ENCODE assay signal across 26 cellular contexts in genomic region chr3:100244264-100244663, GRCh38.
"Had no signal": no experiment of that assay in that cellular context is flagged by ENCODE, and none has a peak within 500 bp of the region (broad histone marks: within the 10 kb centered on the region; RNA-seq: fewer than 3 reads in every experiment).

No MANE protein-coding gene starts in this region.

- H3K36me3 ChIP-seq: neural progenitor cell, ovary, right lobe of liver, sigmoid colon, suprapubic skin, tibial artery, upper lobe of left lung, vagina had no signal

- H3K4me3 ChIP-seq: neural progenitor cell, ovary, psoas muscle, right lobe of liver, sigmoid colon, suprapubic skin, testis, tibial artery, upper lobe of left lung, vagina had no signal

- H3K4me1 ChIP-seq: neural progenitor cell, parathyroid adenoma, psoas muscle, right lobe of liver, sigmoid colon, suprapubic skin, testis, upper lobe of left lung, vagina had no signal

- H3K79me2 ChIP-seq: parathyroid adenoma had no signal

- H3K4me2 ChIP-seq: neural progenitor cell had no signal

- H3K27ac ChIP-seq: neural progenitor cell, ovary, parathyroid adenoma, psoas muscle, right lobe of liver, sigmoid colon, suprapubic skin, testis, tibial artery, upper lobe of left lung, vagina had no signal

- H3K9ac ChIP-seq: neural progenitor cell, parathyroid adenoma had no signal

- H3K27me3 ChIP-seq: neural progenitor cell, ovary, right lobe of liver, sigmoid colon, suprapubic skin, testis, tibial artery, upper lobe of left lung, vagina had no signal

- DNase-seq: natural killer cell; occipital lobe; ovary; posterior cingulate gyrus; psoas muscle; right cardiac atrium; right lobe of liver; sigmoid colon; small intestine; stimulated activated CD4-positive, alpha-beta T cell treated with anti-CD3 and anti-CD28 coated beads, Interleukin-15, amount 100 ng/mL, for 24 hours; stimulated activated CD4-positive, alpha-beta T cell treated with anti-CD3 and anti-CD28 coated beads, Interleukin-2, amount 100 ng/mL, for 24 hours; stimulated activated CD4-positive, alpha-beta T cell treated with anti-CD3 and anti-CD28 coated beads, Interleukin-4, amount 100 ng/mL, for 1 hour; stimulated activated CD4-positive, alpha-beta T cell treated with anti-CD3 and anti-CD28 coated beads, Interleukin-4, amount 100 ng/mL, for 4 hours; stimulated activated CD8-positive, alpha-beta memory T cell treated with anti-CD3 and anti-CD28 coated beads, Interleukin-4, amount 100 ng/mL, for 48 hours; stimulated activated naive CD4-positive, alpha-beta T cell; stimulated activated naive CD8-positive, alpha-beta T cell treated with anti-CD3 and anti-CD28 coated beads, Interleukin-15, amount 100 ng/mL, for 72 hours; stimulated activated naive CD8-positive, alpha-beta T cell treated with anti-CD3 and anti-CD28 coated beads, Interleukin-15, Interleukin-2, amounts not matched to agents 100 U/mL and 50 U/mL, for 24 hours; substantia nigra; testis; tibial artery; trophoblast cell; upper lobe of left lung had no signal

- H3K9me3 ChIP-seq: ovary, right lobe of liver, suprapubic skin, testis, vagina had no signal

- H2AFZ ChIP-seq: neural progenitor cell, parathyroid adenoma had no signal
